ENCODE assay signal across 16 cellular contexts in genomic region chrX:38287669-38288068, GRCh38. TPM values are rescaled to one million over a fixed set of nuclear protein-coding genes. Genes with fewer than 3 reads are reported as not detected.
DNase-seq lines count a peak whose midpoint lies in the region; ATAC-seq lines count a peak whose summit lies in the region.
"Had no signal": no experiment of that assay in that cellular context is flagged by ENCODE, and none has a peak within 500 bp of the region (broad histone marks: within the 10 kb centered on the region; RNA-seq: fewer than 3 reads in every experiment).

No MANE protein-coding gene starts in this region.

- intact Hi-C loops in activated naive CD4-positive, alpha-beta T cell treated with anti-CD3 and anti-CD28 coated beads for 36 hours (cut with micrococcal nuclease): no loop called here

- DNase-seq in activated naive CD4-positive, alpha-beta T cell treated with anti-CD3 and anti-CD28 coated beads for 36 hours: no peak
- no peak for DNase-seq in activated naive CD4-positive, alpha-beta T cell (lab: John Stamatoyannopoulos, UW)
- DNase-seq in central memory CD8-positive, alpha-beta T cell (ENCODE audit: low spot score in 2 of 2): no peak
- DNase-seq in NK-92 (lab: John Stamatoyannopoulos, UW; ENCODE audit: unreplicated experiment): no peak
- DNase-seq in epidermal melanocyte (ENCODE audit: insufficient read length, low spot score): no peak
- DNase-seq: 8988T; BE2C; CD4-positive, CD25-positive, alpha-beta regulatory T cell; DMS153; GDM1; NCI-H1694 treated with DMSO at 0.1 percent for 48 hours; NCI-H748 treated with DMSO at 0.1 percent for 48 hours; SHP77 had no signal

- H3K9me3 Mint-ChIP-seq in activated naive CD4-positive, alpha-beta T cell treated with anti-CD3 and anti-CD28 coated beads for 36 hours: no peaks in the 10 kb centered on the region
- no peaks in the 10 kb centered on the region for H3K9me3 Mint-ChIP-seq in central memory CD8-positive, alpha-beta T cell
- H3K9me3 Mint-ChIP-seq: CD4-positive, CD25-positive, alpha-beta regulatory T cell had no signal

- CTCF ChIA-PET in activated naive CD4-positive, alpha-beta T cell treated with anti-CD3 and anti-CD28 coated beads for 36 hours (lab: Charles Lee): no interaction called here

- no peaks in the 10 kb centered on the region for H3K4me1 Mint-ChIP-seq in activated naive CD4-positive, alpha-beta T cell treated with anti-CD3 and anti-CD28 coated beads for 36 hours (ENCODE audit: low read depth)
- peaks cover 11% of the 10 kb centered on the region for H3K4me1 Mint-ChIP-seq in central memory CD8-positive, alpha-beta T cell

- H3K27ac Mint-ChIP-seq in activated naive CD4-positive, alpha-beta T cell treated with anti-CD3 and anti-CD28 coated beads for 36 hours: peak overlapping the region; percentile 42
- H3K27ac Mint-ChIP-seq in central memory CD8-positive, alpha-beta T cell (ENCODE audit: low read depth): peak overlapping the region; percentile 47

- H3K36me3 Mint-ChIP-seq in activated naive CD4-positive, alpha-beta T cell treated with anti-CD3 and anti-CD28 coated beads for 36 hours (ENCODE audit: low read depth): peaks cover 11% of the 10 kb centered on the region
- peaks cover 10% of the 10 kb centered on the region for H3K36me3 Mint-ChIP-seq in central memory CD8-positive, alpha-beta T cell (ENCODE audit: insufficient read depth)

- H3K4me3 Mint-ChIP-seq in activated naive CD4-positive, alpha-beta T cell treated with anti-CD3 and anti-CD28 coated beads for 36 hours: no peak overlapping the region
- no peak overlapping the region for H3K4me3 Mint-ChIP-seq in central memory CD8-positive, alpha-beta T cell
- H3K4me3 Mint-ChIP-seq: CD4-positive, CD25-positive, alpha-beta regulatory T cell had no signal

- ATAC-seq in GM21447 (IDR thresholded peaks at IDR 0.05; ENCODE audit: unreplicated experiment): peak; percentile 53
- ATAC-seq in central memory CD8-positive, alpha-beta T cell (replicated peaks; ENCODE audit: extremely low read depth, poor library complexity, severe bottlenecking): no peak
- no peak for ATAC-seq in GM18873 (IDR thresholded peaks at IDR 0.05; ENCODE audit: low FRiP score, unreplicated experiment)
- no peak for ATAC-seq in HG03108 (IDR thresholded peaks at IDR 0.05; ENCODE audit: unreplicated experiment)

- no peaks in the 10 kb centered on the region for H3K27me3 Mint-ChIP-seq in activated naive CD4-positive, alpha-beta T cell treated with anti-CD3 and anti-CD28 coated beads for 36 hours (ENCODE audit: low read depth)
- H3K27me3 Mint-ChIP-seq in central memory CD8-positive, alpha-beta T cell: no peaks in the 10 kb centered on the region
- H3K27me3 Mint-ChIP-seq: CD4-positive, CD25-positive, alpha-beta regulatory T cell had no signal

RNA-seq across cellular contexts. Expression of gene RPGR, which starts 39.6 kb away (rescaled TPM):
- total RNA-seq in activated naive CD4-positive, alpha-beta T cell treated with anti-CD3 and anti-CD28 coated beads for 36 hours: 1 to 10 TPM; 6.5 to 7.4 TPM
